Comparison of ENCODE assay signal across 8 cellular contexts in genomic region chr5:102681403-102681983, GRCh38.
DNase-seq lines count a peak whose midpoint lies in the region; ATAC-seq and TF ChIP-seq lines count a peak whose summit lies in the region.

No MANE protein-coding gene starts in this region.

- ATAC-seq in GM18868 (IDR thresholded peaks at IDR 0.05; ENCODE audit: unreplicated experiment) (peak; percentile 99), HG03097 (IDR thresholded peaks at IDR 0.05; ENCODE audit: low FRiP score, unreplicated experiment) (peak; percentile 89)

- H3K4me3 ChIP-seq in AG10803 (ENCODE audit: low read length): no peak overlapping the region
- H3K4me3 ChIP-seq in cardiac fibroblast (replicated peaks in 1 of 2; ENCODE audit: low read depth in 2 of 2, low read length in 2 of 2): no peak overlapping the region

- peak; percentile 89 for TF ChIP-seq CTCF in AG10803 (conservative IDR thresholded peaks at IDR 0.05; ENCODE audit: low read length)
- TF ChIP-seq CTCF in VCaP (conservative IDR thresholded peaks at IDR 0.05): peak; percentile 85
- peak; percentile 88 for TF ChIP-seq CTCF in cardiac fibroblast (IDR thresholded peaks at IDR 0.05; ENCODE audit: low read depth, low read length)

- peak; percentile 72 for DNase-seq in AG10803 (ENCODE audit: low read depth)
- DNase-seq in NCI-H2171 treated with DMSO at 0.1 percent for 48 hours (lab: John Stamatoyannopoulos, UW): peak; percentile 48
- peak; percentile 78 to 83 for DNase-seq in cardiac fibroblast (ENCODE audit: low read depth in 2 of 2)
- DNase-seq in kidney tubule cell (ENCODE audit: low spot score): peak; percentile 75
- peak; percentile 52 to 60 for DNase-seq in stimulated activated CD4-positive, alpha-beta T cell treated with anti-CD3 and anti-CD28 coated beads, Interleukin-4, amount 100 ng/mL, for 4 hours

- no peak overlapping the region for H3K27ac ChIP-seq in VCaP
